In the genomic region with DNA sequence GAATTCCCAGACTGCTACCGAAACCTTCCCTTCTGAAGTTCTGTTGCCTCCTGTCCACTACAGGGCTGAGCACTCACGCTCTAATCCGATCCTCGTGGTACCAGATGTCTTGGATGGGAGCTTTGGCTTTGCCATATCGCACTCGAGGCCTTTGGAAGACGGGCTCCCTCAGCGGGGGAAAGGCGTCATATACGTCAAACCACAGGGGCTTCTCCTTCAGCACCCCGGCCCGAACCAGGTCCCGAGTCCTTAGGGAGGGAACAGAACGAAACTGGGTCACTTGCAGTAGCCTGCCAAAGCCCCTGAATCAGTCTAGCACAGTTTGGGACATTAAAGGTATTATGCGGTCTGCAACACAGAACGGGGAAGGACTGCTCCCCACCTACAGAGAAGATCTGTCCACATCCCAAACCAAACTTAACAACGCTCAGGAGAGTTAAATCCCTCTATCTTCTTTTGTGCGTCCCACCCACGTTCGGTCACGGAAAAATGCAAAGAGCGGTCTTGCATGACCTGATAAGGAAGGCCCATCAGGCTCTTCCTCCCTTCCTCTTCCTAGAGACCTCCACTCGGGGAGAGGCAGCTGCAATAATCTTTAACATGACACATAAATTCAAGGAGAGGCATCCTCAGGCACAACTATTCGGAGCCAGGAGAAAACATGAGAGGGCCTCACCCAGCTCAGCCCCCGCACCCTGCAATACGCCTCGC, we compare ENCODE assay signal across 7 cellular contexts. TPM values are rescaled to one million over a fixed set of nuclear protein-coding genes. Genes with fewer than 3 reads are reported as not detected.
DNase-seq lines count a peak whose midpoint lies in the region; ATAC-seq and TF ChIP-seq lines count a peak whose summit lies in the region.

No MANE protein-coding gene starts in this region.

- peak overlapping the region; percentile 90 for H3K4me3 ChIP-seq in PC-3 (ENCODE audit: low read length)
- H3K4me3 ChIP-seq in rectal smooth muscle tissue (ENCODE audit: low read length) = peak overlapping the region; percentile 95

- H4K20me1 ChIP-seq in PC-3 (ENCODE audit: low read length) = no peaks in the 10 kb centered on the region

- H3K4me1 ChIP-seq in PC-3 (ENCODE audit: insufficient read depth, low read length) (peaks cover 14% of the 10 kb centered on the region), rectal smooth muscle tissue (ENCODE audit: control insufficient read depth, insufficient read depth, low read length) (peaks cover 26% of the 10 kb centered on the region)

- no peaks in the 10 kb centered on the region for H3F3A ChIP-seq in PC-3 (ENCODE audit: low read length, unreplicated experiment)

- H3K36me3 ChIP-seq in PC-3 (ENCODE audit: low read depth, low read length) = peaks cover 16% of the 10 kb centered on the region
- no peaks in the 10 kb centered on the region for H3K36me3 ChIP-seq in rectal smooth muscle tissue (ENCODE audit: control insufficient read depth, insufficient read depth, low read length)

- ATAC-seq in GM21723 (IDR thresholded peaks at IDR 0.05; ENCODE audit: unreplicated experiment) (peak; percentile 1), PC-3 (peak; percentile 27; the same call in 1 of the 2 replicates), HG02870 (IDR thresholded peaks at IDR 0.05; ENCODE audit: unreplicated experiment) (no peak)

- intact Hi-C loops in PC-3 (cut with micrococcal nuclease) = no loop called here

- peak overlapping the region; percentile 95 for H3K4me2 ChIP-seq in PC-3 (ENCODE audit: low read length)

- H3K27ac ChIP-seq in PC-3 (ENCODE audit: low read length) = peak overlapping the region; percentile 49
- peak overlapping the region; percentile 70 for H3K27ac ChIP-seq in rectal smooth muscle tissue (ENCODE audit: low read depth, low read length)

- no peak for TF ChIP-seq POLR2A in erythroblast (IDR thresholded peaks at IDR 0.05; ENCODE audit: low read length)

- CTCF ChIA-PET in PC-3 (lab: Charles Lee) = interaction anchor here (1.0 to 1.2 kb wide), 3 partner anchors 15 to 151 kb away, joined by 3 to 7 read pairs (median 3); no protein-coding TSS in a partner anchor

- H3K9ac ChIP-seq in PC-3 (ENCODE audit: low read length) = peak overlapping the region; percentile 90
- peak overlapping the region; percentile 66 for H3K9ac ChIP-seq in rectal smooth muscle tissue (ENCODE audit: low read length)

- peaks cover 47% of the 10 kb centered on the region for H3K79me2 ChIP-seq in PC-3 (ENCODE audit: low read length)

- H3K9me2 ChIP-seq in PC-3 (replicated peaks; ENCODE audit: low read length) = no peaks in the 10 kb centered on the region

- H3K27me3 ChIP-seq in PC-3 (ENCODE audit: low read length) (no peaks in the 10 kb centered on the region), rectal smooth muscle tissue (ENCODE audit: control insufficient read depth, insufficient read depth, low read length) (no peaks in the 10 kb centered on the region)

- TF ChIP-seq CTCF in PC-3 (conservative IDR thresholded peaks at IDR 0.05; ENCODE audit: low read depth, low read length) = no peak

- POLR2A ChIA-PET in PC-3 (lab: Charles Lee; ENCODE audit: unreplicated experiment) = interaction anchor here (0.6 to 1.0 kb wide), 4 partner anchors 11 to 268 kb away, joined by 3 to 9 read pairs (median 3); no protein-coding TSS in a partner anchor

- TSS peak; percentile 81 for BruUV-seq in PC-3 (replicated peaks; lab: Mats Ljungman, UMichigan)

- DNase-seq in PC-3 (no peak), erythroblast (lab: John Stamatoyannopoulos, UW) (peak; percentile 78 to 80), NCI-H146 (lab: John Stamatoyannopoulos, UW) (no peak), activated gamma-delta T cell treated with Interleukin-2 at 50 U/mL for 16 hours (no peak)

- peak overlapping the region; percentile 80 for H2AFZ ChIP-seq in PC-3 (ENCODE audit: low read length)

- H3K9me3 ChIP-seq in PC-3 (ENCODE audit: low read length) = no peaks in the 10 kb centered on the region

RNA-seq across cellular contexts. Expression of a gene that starts 0.5 kb away (rescaled TPM):
- total RNA-seq in PC-3 (2014; rRNA removed) = 63.9 and 97.5 TPM in 2 replicates

Comparison
In these comparisons a context has a peak if more than half of its experiments do, and no peak if none do; other contexts are left out.
1. DNase-seq: peak in erythroblast (2 of 2); none in PC-3 (single experiment), NCI-H146 (single experiment) and activated gamma-delta T cell treated with Interleukin-2 at 50 U/mL for 16 hours (single experiment).